ENCODE assay signal across 23 cellular contexts in the genomic region with DNA sequence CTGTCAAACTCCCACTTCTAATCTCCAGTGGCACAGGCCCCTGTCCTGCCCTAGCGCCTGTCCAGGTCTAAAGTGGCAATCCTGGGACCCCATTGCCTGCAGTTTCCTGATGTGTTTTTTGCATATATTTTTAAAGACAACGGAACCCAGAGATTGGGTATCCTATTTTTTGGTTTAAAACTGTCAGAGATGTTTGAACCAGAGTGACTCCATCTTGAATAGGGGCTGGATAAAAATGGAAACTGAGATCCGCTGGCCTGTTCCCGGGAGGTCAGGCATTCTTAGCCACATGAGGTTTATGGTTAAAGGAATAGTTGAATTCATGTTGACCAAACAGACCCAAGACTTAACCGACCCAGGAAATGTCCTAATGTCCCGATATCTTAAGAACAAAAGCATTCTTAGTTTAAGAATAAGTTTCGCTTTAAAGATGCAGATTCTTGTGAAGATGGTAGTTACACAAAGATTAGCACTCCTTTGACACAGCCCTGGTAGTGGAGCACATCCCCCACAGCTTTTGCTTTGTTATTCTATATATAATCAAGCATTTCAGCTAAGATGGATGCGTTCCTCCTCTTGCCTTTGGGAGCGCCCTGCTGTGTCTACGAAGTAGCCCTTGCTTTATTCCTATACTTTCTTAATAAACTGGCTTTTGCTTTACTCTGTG.
"Had no signal": no experiment of that assay in that cellular context is flagged by ENCODE, and none has a peak within 500 bp of the region (broad histone marks: within the 10 kb centered on the region; RNA-seq: fewer than 3 reads in every experiment).

No MANE protein-coding gene starts in this region.

- H3K9ac ChIP-seq: parathyroid adenoma had no signal

- H2AFZ ChIP-seq: parathyroid adenoma had no signal

- H3K4me3 ChIP-seq: breast epithelium, esophagus muscularis mucosa, left ventricle myocardium inferior, tibial nerve, uterus had no signal

- DNase-seq: activated CD4-positive, alpha-beta memory T cell treated with anti-CD3 and anti-CD28 coated beads for 36 hours; activated CD4-positive, alpha-beta T cell treated with anti-CD3 and anti-CD28 coated beads for 48 hours; activated naive CD4-positive, alpha-beta T cell treated with Interleukin-2 at 50 U/mL for 16 hours; activated naive CD8-positive, alpha-beta T cell treated with anti-CD3 and anti-CD28 coated beads, Interleukin-2, amount 10 ng/mL, durations not matched to agents 7 days and 5 days; activated T-cell treated with anti-CD3 and anti-CD28 coated beads, Interleukin-2, amount 50 U/mL, for 48 hours; amniotic stem cell; effector memory CD8-positive, alpha-beta T cell; head of caudate nucleus; hypothalamus; left ventricle myocardium inferior; mammary epithelial cell; nucleus accumbens; stimulated activated CD4-positive, alpha-beta T cell treated with anti-CD3 and anti-CD28 coated beads, Interleukin-1b, Interleukin-23, amount 100 ng/mL, for 48 hours; stimulated activated naive CD8-positive, alpha-beta T cell treated with anti-CD3 and anti-CD28 coated beads, Interleukin-15, amount 100 ng/mL, for 72 hours; uterus had no signal

- H3K4me1 Mint-ChIP-seq: activated naive CD8-positive, alpha-beta T cell treated with anti-CD3 and anti-CD28 coated beads, Interleukin-2, amount 10 ng/mL, durations not matched to agents 7 days and 5 days; central memory CD8-positive, alpha-beta T cell; stimulated activated effector memory CD8-positive, alpha-beta T cell treated with anti-CD3 and anti-CD28 coated beads, Interleukin-12 subunit alpha, Interleukin-12 subunit beta, amount 100 ng/mL, for 72 hours; stimulated activated naive CD8-positive, alpha-beta T cell treated with anti-CD3 and anti-CD28 coated beads, Interleukin-15, amount 100 ng/mL, for 72 hours had no signal

- H3K27ac Mint-ChIP-seq: activated CD4-positive, alpha-beta memory T cell treated with anti-CD3 and anti-CD28 coated beads for 36 hours; activated naive CD8-positive, alpha-beta T cell treated with anti-CD3 and anti-CD28 coated beads, Interleukin-2, amount 10 ng/mL, durations not matched to agents 7 days and 5 days; effector memory CD8-positive, alpha-beta T cell; nephron progenitor cell; stimulated activated effector memory CD8-positive, alpha-beta T cell treated with anti-CD3 and anti-CD28 coated beads, Interleukin-12 subunit alpha, Interleukin-12 subunit beta, amount 100 ng/mL, for 72 hours; T-helper 1 cell treated with Interleukin-12 subunit alpha and Interleukin-12 subunit beta and Interleukin-4 antibody, amounts not matched to agents 30 μg/mL and 1 μg/mL, for 36 hours had no signal

- H3K4me1 ChIP-seq: breast epithelium, parathyroid adenoma, uterus had no signal

- H3K27ac ChIP-seq: breast epithelium, esophagus muscularis mucosa, left ventricle myocardium inferior, parathyroid adenoma, tibial nerve, uterus had no signal

- H3K9me3 Mint-ChIP-seq: activated CD4-positive, alpha-beta memory T cell treated with anti-CD3 and anti-CD28 coated beads for 36 hours; activated naive CD8-positive, alpha-beta T cell treated with anti-CD3 and anti-CD28 coated beads, Interleukin-2, amount 10 ng/mL, durations not matched to agents 7 days and 5 days; central memory CD8-positive, alpha-beta T cell; effector memory CD8-positive, alpha-beta T cell; stimulated activated effector memory CD8-positive, alpha-beta T cell treated with anti-CD3 and anti-CD28 coated beads, Interleukin-12 subunit alpha, Interleukin-12 subunit beta, amount 100 ng/mL, for 72 hours; stimulated activated naive CD8-positive, alpha-beta T cell treated with anti-CD3 and anti-CD28 coated beads, Interleukin-15, amount 100 ng/mL, for 72 hours; T-helper 1 cell treated with Interleukin-12 subunit alpha and Interleukin-12 subunit beta and Interleukin-4 antibody, amounts not matched to agents 30 μg/mL and 1 μg/mL, for 36 hours had no signal

- H3K9me3 ChIP-seq: esophagus muscularis mucosa, left ventricle myocardium inferior, tibial nerve, uterus had no signal

- H3K27me3 Mint-ChIP-seq: activated naive CD8-positive, alpha-beta T cell treated with anti-CD3 and anti-CD28 coated beads, Interleukin-2, amount 10 ng/mL, durations not matched to agents 7 days and 5 days had no signal

- H3K79me2 ChIP-seq: parathyroid adenoma had no signal

- ATAC-seq: effector memory CD8-positive, alpha-beta T cell; stimulated activated effector memory CD8-positive, alpha-beta T cell treated with anti-CD3 and anti-CD28 coated beads, Interleukin-12 subunit alpha, Interleukin-12 subunit beta, amount 100 ng/mL, for 72 hours; stimulated activated naive CD8-positive, alpha-beta T cell treated with anti-CD3 and anti-CD28 coated beads, Interleukin-15, amount 100 ng/mL, for 72 hours had no signal

- H3K36me3 ChIP-seq: breast epithelium, esophagus muscularis mucosa, left ventricle myocardium inferior, tibial nerve, uterus had no signal

- H3K36me3 Mint-ChIP-seq: activated CD4-positive, alpha-beta memory T cell treated with anti-CD3 and anti-CD28 coated beads for 36 hours; activated naive CD8-positive, alpha-beta T cell treated with anti-CD3 and anti-CD28 coated beads, Interleukin-2, amount 10 ng/mL, durations not matched to agents 7 days and 5 days; stimulated activated effector memory CD8-positive, alpha-beta T cell treated with anti-CD3 and anti-CD28 coated beads, Interleukin-12 subunit alpha, Interleukin-12 subunit beta, amount 100 ng/mL, for 72 hours had no signal

- H3K4me3 Mint-ChIP-seq: activated CD4-positive, alpha-beta memory T cell treated with anti-CD3 and anti-CD28 coated beads for 36 hours; activated naive CD8-positive, alpha-beta T cell treated with anti-CD3 and anti-CD28 coated beads, Interleukin-2, amount 10 ng/mL, durations not matched to agents 7 days and 5 days; central memory CD8-positive, alpha-beta T cell; effector memory CD8-positive, alpha-beta T cell; nephron progenitor cell; stimulated activated effector memory CD8-positive, alpha-beta T cell treated with anti-CD3 and anti-CD28 coated beads, Interleukin-12 subunit alpha, Interleukin-12 subunit beta, amount 100 ng/mL, for 72 hours; stimulated activated naive CD8-positive, alpha-beta T cell treated with anti-CD3 and anti-CD28 coated beads, Interleukin-15, amount 100 ng/mL, for 72 hours; T-helper 1 cell treated with Interleukin-12 subunit alpha and Interleukin-12 subunit beta and Interleukin-4 antibody, amounts not matched to agents 30 μg/mL and 1 μg/mL, for 36 hours had no signal

- H3K27me3 ChIP-seq: breast epithelium, esophagus muscularis mucosa, tibial nerve, uterus had no signal
